Comparison of ENCODE assay signal across 12 cellular contexts in the genomic region with DNA sequence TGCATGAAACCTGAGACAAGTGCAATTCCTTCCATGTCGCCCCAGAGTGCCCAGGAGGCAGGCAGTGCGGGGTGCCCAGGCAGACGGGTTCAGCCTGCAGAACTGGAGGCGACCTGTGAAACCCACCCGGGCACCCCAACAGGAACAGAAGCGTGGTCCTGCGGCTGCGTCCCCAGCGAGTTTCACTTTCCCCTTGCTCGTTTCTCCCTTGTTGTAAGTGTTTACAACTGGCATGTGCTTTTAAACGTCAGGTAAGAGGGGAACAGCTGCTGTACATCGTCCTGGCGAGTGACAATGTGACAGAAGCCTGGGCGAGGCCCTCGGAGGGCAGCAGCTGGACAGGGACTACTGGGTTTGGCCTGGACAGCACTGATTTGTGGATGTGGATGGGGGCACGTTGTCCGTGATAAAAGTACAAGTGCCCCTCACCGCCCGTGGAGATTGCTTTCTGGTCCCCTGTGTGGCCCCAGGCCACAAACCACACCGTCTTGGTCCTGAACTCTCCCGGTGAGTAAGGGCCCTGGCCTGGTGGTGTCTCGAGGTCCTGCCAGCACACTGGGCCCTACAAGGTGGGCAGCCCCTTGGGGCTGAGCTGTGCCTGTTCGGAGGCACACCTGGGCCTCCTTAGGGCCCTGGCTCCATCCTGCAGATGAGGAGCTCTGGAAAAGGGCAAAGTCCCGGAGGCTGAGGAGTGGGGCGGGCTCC. TPM values are rescaled to one million over a fixed set of nuclear protein-coding genes. Genes with fewer than 3 reads are reported as not detected.
DNase-seq lines count a peak whose midpoint lies in the region; ATAC-seq and TF ChIP-seq lines count a peak whose summit lies in the region.
"Had no signal": no experiment of that assay in that cellular context is flagged by ENCODE, and none has a peak within 500 bp of the region (broad histone marks: within the 10 kb centered on the region; RNA-seq: fewer than 3 reads in every experiment).

No MANE protein-coding gene starts in this region.

- DNase-seq in CD14-positive monocyte (ENCODE audit: low spot score) = no peak
- DNase-seq in coronary artery (ENCODE audit: low spot score) = no peak
- no peak for DNase-seq in foreskin melanocyte
- DNase-seq in NCI-H446 (lab: John Stamatoyannopoulos, UW) = no peak
- no peak for DNase-seq in ACHN
- DNase-seq: DND-41, NCI-H510A treated with DMSO at 0.1 percent for 48 hours, psoas muscle had no signal

- H3K36me3 Mint-ChIP-seq in CD14-positive monocyte = peaks cover 9 to 13% of the 10 kb centered on the region in 2 donors

- peak overlapping the region; percentile 82 to 94 for H3K4me3 Mint-ChIP-seq in CD14-positive monocyte

- TF ChIP-seq CTCF in CD14-positive monocyte (IDR thresholded peaks at IDR 0.05) (no peak), coronary artery (IDR thresholded peaks at IDR 0.05) (no peak)

- intact Hi-C loops in CD14-positive monocyte (cut with micrococcal nuclease) = loop anchor here in 1 of 2 donors (10.0 kb wide), 1 partner anchor 227 kb away; no protein-coding TSS in a partner anchor

- no peak overlapping the region for H3K27ac ChIP-seq in coronary artery
- H3K27ac ChIP-seq: psoas muscle had no signal

- in situ Hi-C loops in ACHN (cut with HindIII; ENCODE audit: low pct_ligation_motif_present, low pct_unique_long_range_greater_than_20kb, low sequenced_read_pairs) = no loop called here

- peaks cover 0 to 4% (median 2%) of the 10 kb centered on the region in 7 donors for H3K9me3 Mint-ChIP-seq in CD14-positive monocyte

- peaks cover 27% of the 10 kb centered on the region for H3K4me1 Mint-ChIP-seq in CD14-positive monocyte

- H3K4me3 ChIP-seq in coronary artery = peak overlapping the region; percentile 30
- H3K4me3 ChIP-seq: psoas muscle had no signal

- ATAC-seq in GM18498 (IDR thresholded peaks at IDR 0.05; ENCODE audit: unreplicated experiment) (peak; percentile 65), HG03565 (IDR thresholded peaks at IDR 0.05; ENCODE audit: unreplicated experiment) (peak; percentile 61), esophagus mucosa (no peak)
- ATAC-seq: psoas muscle had no signal

- peak overlapping the region in 5 of 7 donors; percentile 33 to 63 (median 62) for H3K27ac Mint-ChIP-seq in CD14-positive monocyte

- H3K27me3 Mint-ChIP-seq in CD14-positive monocyte (ENCODE audit: low read depth in 3 of 3) = peaks cover 31 to 75% (median 54%) of the 10 kb centered on the region in 3 donors

RNA-seq across cellular contexts. Expression of gene VENTX, which starts 4.0 kb away (rescaled TPM):
- 1 to 10 TPM; 1.4 to 1.6 TPM for polyA plus RNA-seq in CD14-positive monocyte
- total RNA-seq in esophagus mucosa = 0.12 TPM

RNA-seq across cellular contexts. Expression of gene UTF1, which starts 11.6 kb away (rescaled TPM):
- polyA plus RNA-seq in CD14-positive monocyte = under 1 TPM; 0.14 to 0.48 TPM
- total RNA-seq in esophagus mucosa = not detected
- total RNA-seq: psoas muscle had no signal
- polyA plus RNA-seq: adipose tissue, psoas muscle had no signal

RNA-seq across cellular contexts. Expression of gene ADAM8, which starts 35.0 kb away (rescaled TPM):
- 10 to 100 TPM; 32.7 to 72.8 TPM for polyA plus RNA-seq in CD14-positive monocyte
- total RNA-seq in esophagus mucosa = 2.5 TPM
